Comparison of ENCODE assay signal across 11 cellular contexts in genomic region chr4:139740121-139740520, GRCh38.
DNase-seq lines count a peak whose midpoint lies in the region; ATAC-seq and TF ChIP-seq lines count a peak whose summit lies in the region.
"Had no signal": no experiment of that assay in that cellular context is flagged by ENCODE, and none has a peak within 500 bp of the region (broad histone marks: within the 10 kb centered on the region; RNA-seq: fewer than 3 reads in every experiment).

No MANE protein-coding gene starts in this region.

- H3K9me3 ChIP-seq in right lobe of liver, result no peaks in the 10 kb centered on the region

- H3K27ac ChIP-seq in coronary artery, result peak overlapping the region; percentile 63 to 88
- peak overlapping the region; percentile 74 to 87 (median 76) for H3K27ac ChIP-seq in right lobe of liver
- peak overlapping the region; percentile 72 for H3K27ac ChIP-seq in substantia nigra (ENCODE audit: low read depth, low read length, poor library complexity, severe bottlenecking)
- H3K27ac ChIP-seq: PC-9 had no signal

- H3K27me3 ChIP-seq in right lobe of liver, result no peaks in the 10 kb centered on the region
- H3K27me3 ChIP-seq in H7 (ENCODE audit: control insufficient read depth, insufficient read depth, low read length), result peaks cover 2% of the 10 kb centered on the region; the same call in 1 of the 2 replicates

- peaks cover 4% of the 10 kb centered on the region for H3K4me1 Mint-ChIP-seq in activated T-helper 2 cell treated with anti-CD3 and anti-CD28 coated beads, Interferon-gamma antibody, Interleukin-2, Interleukin-4, amounts not matched to agents 10 μg/mL and 5 μg/mL and 100 μg/mL, durations not matched to agents 14 hours and 24 hours and 36 hours (ENCODE audit: low read depth)

- peak; percentile 60 to 74 (median 68) for ATAC-seq in right lobe of liver

- intact Hi-C loops in right lobe of liver (cut with DNase I), result loop anchor here in 1 of 2 donors (10.0 kb wide), 1 partner anchor 85 kb away; no protein-coding TSS in a partner anchor
- intact Hi-C loops in activated T-helper 2 cell treated with anti-CD3 and anti-CD28 coated beads, Interferon-gamma antibody, Interleukin-2, Interleukin-4, amounts not matched to agents 10 μg/mL and 5 μg/mL and 100 μg/mL, durations not matched to agents 14 hours and 24 hours and 36 hours (cut with micrococcal nuclease), result no loop called here

- H3K27me3 Mint-ChIP-seq in activated T-helper 2 cell treated with anti-CD3 and anti-CD28 coated beads, Interferon-gamma antibody, Interleukin-2, Interleukin-4, amounts not matched to agents 10 μg/mL and 5 μg/mL and 100 μg/mL, durations not matched to agents 14 hours and 24 hours and 36 hours (ENCODE audit: low read depth), result peaks cover 29% of the 10 kb centered on the region

- peak overlapping the region; percentile 51 for H3K4me3 ChIP-seq in coronary artery
- peak overlapping the region; percentile 9 to 26 (median 14) for H3K4me3 ChIP-seq in right lobe of liver
- H3K4me3 ChIP-seq in H7 (ENCODE audit: insufficient read depth, low read depth, low read length), result no peak overlapping the region
- H3K4me3 ChIP-seq: PC-9 had no signal

- DNase-seq in HT-29 (ENCODE audit: low spot score) (peak; percentile 50), coronary artery (ENCODE audit: low spot score) (no peak), right lobe of liver (peak in 1 of 3 donors; percentile 46), substantia nigra (lab: John Stamatoyannopoulos, UW) (peak in 18 of 49 donors; percentile 6 to 66 (median 32)), H7 (no peak), DMS114 treated with DMSO at 0.1 percent for 48 hours (lab: John Stamatoyannopoulos, UW; ENCODE audit: unreplicated experiment) (no peak), AG08395 (ENCODE audit: low spot score) (no peak)
- no peak for DNase-seq in activated T-helper 2 cell treated with anti-CD3 and anti-CD28 coated beads, Interferon-gamma antibody, Interleukin-2, Interleukin-4, amounts not matched to agents 10 μg/mL and 5 μg/mL and 100 μg/mL, durations not matched to agents 14 hours and 24 hours and 36 hours (ENCODE audit: low spot score)
- DNase-seq: activated CD4-positive, alpha-beta T cell treated with anti-CD3 and anti-CD28 coated beads, Interleukin-2, amount 10 ng/mL, durations not matched to agents 24 days and 14 days; NCI-H1417 treated with DMSO at 0.1 percent for 48 hours had no signal

- H3K9me3 Mint-ChIP-seq in activated T-helper 2 cell treated with anti-CD3 and anti-CD28 coated beads, Interferon-gamma antibody, Interleukin-2, Interleukin-4, amounts not matched to agents 10 μg/mL and 5 μg/mL and 100 μg/mL, durations not matched to agents 14 hours and 24 hours and 36 hours, result no peaks in the 10 kb centered on the region
- H3K9me3 Mint-ChIP-seq: activated CD4-positive, alpha-beta T cell treated with anti-CD3 and anti-CD28 coated beads, Interleukin-2, amount 10 ng/mL, durations not matched to agents 24 days and 14 days had no signal

- H3K27ac Mint-ChIP-seq in activated T-helper 2 cell treated with anti-CD3 and anti-CD28 coated beads, Interferon-gamma antibody, Interleukin-2, Interleukin-4, amounts not matched to agents 10 μg/mL and 5 μg/mL and 100 μg/mL, durations not matched to agents 14 hours and 24 hours and 36 hours, result no peak overlapping the region
- H3K27ac Mint-ChIP-seq: activated CD4-positive, alpha-beta T cell treated with anti-CD3 and anti-CD28 coated beads, Interleukin-2, amount 10 ng/mL, durations not matched to agents 24 days and 14 days had no signal

- no peak for TF ChIP-seq POLR2A in right lobe of liver (IDR thresholded peaks at IDR 0.05)

- no peak for TF ChIP-seq CTCF in coronary artery (IDR thresholded peaks at IDR 0.05)
- TF ChIP-seq CTCF in right lobe of liver (IDR thresholded peaks at IDR 0.05), result no peak

- 33% methylated on average over 4 of the region's 5 CpGs for WGBS in right lobe of liver (ENCODE audit: insufficient coverage, low coverage, low lambda C conversion rate, missing lambda C conversion rate)

- no peak overlapping the region for H3K4me3 Mint-ChIP-seq in activated T-helper 2 cell treated with anti-CD3 and anti-CD28 coated beads, Interferon-gamma antibody, Interleukin-2, Interleukin-4, amounts not matched to agents 10 μg/mL and 5 μg/mL and 100 μg/mL, durations not matched to agents 14 hours and 24 hours and 36 hours (ENCODE audit: low read depth)
- H3K4me3 Mint-ChIP-seq: activated CD4-positive, alpha-beta T cell treated with anti-CD3 and anti-CD28 coated beads, Interleukin-2, amount 10 ng/mL, durations not matched to agents 24 days and 14 days had no signal

- peaks cover 0 to 21% (median 6%) of the 10 kb centered on the region in 4 donors for H3K4me1 ChIP-seq in right lobe of liver

- no peaks in the 10 kb centered on the region for H3K36me3 ChIP-seq in right lobe of liver
- no peaks in the 10 kb centered on the region for H3K36me3 ChIP-seq in H7 (replicated peaks; ENCODE audit: control insufficient read depth, insufficient read depth, low read length)

- H3K36me3 Mint-ChIP-seq in activated T-helper 2 cell treated with anti-CD3 and anti-CD28 coated beads, Interferon-gamma antibody, Interleukin-2, Interleukin-4, amounts not matched to agents 10 μg/mL and 5 μg/mL and 100 μg/mL, durations not matched to agents 14 hours and 24 hours and 36 hours (ENCODE audit: low read depth), result no peaks in the 10 kb centered on the region
